In genomic region chr3:193780810-193781472, GRCh38 we compare ENCODE assay signal across 1 cellular context.
TF ChIP-seq lines count a peak whose summit lies in the region.

No MANE protein-coding gene starts in this region.

TF ChIP-seq in HepG2, 621 proteins besides CTCF, POLR2A, EP300 and RAD21 (continued from another document and continues in another):
- no peak for TF ChIP-seq ZBTB33 (CRISPR knock-in tag; IDR thresholded peaks at IDR 0.05)
- TF ChIP-seq NFYC (CRISPR knock-in tag; IDR thresholded peaks at IDR 0.05): no peak
- no peak for TF ChIP-seq ZNF562 (CRISPR knock-in tag; IDR thresholded peaks at IDR 0.05; ENCODE audit: borderline replicate concordance)
- TF ChIP-seq CREM (IDR thresholded peaks at IDR 0.05): no peak
- no peak for TF ChIP-seq CREM (CRISPR knock-in tag; IDR thresholded peaks at IDR 0.05)
- TF ChIP-seq ZNF652 (CRISPR knock-in tag; IDR thresholded peaks at IDR 0.05; ENCODE audit: borderline replicate concordance, low read depth): no peak
- TF ChIP-seq ZBTB3 (CRISPR knock-in tag; IDR thresholded peaks at IDR 0.05; ENCODE audit: borderline replicate concordance, low read depth): no peak
- no peak for TF ChIP-seq ZNF557 (CRISPR knock-in tag; IDR thresholded peaks at IDR 0.05)
- TF ChIP-seq EED (CRISPR knock-in tag; IDR thresholded peaks at IDR 0.05): no peak
- TF ChIP-seq NFIC (IDR thresholded peaks at IDR 0.05; ENCODE audit: low read length): no peak
- TF ChIP-seq YY1 (IDR thresholded peaks at IDR 0.05; ENCODE audit: insufficient read depth, insufficient replicate concordance, low read depth, low read length): peak; percentile 35
- TF ChIP-seq NBN (conservative IDR thresholded peaks at IDR 0.05): no peak
- no peak for TF ChIP-seq CENPX (CRISPR knock-in tag; IDR thresholded peaks at IDR 0.05)
- no peak for TF ChIP-seq SRSF4 (IDR thresholded peaks at IDR 0.05; ENCODE audit: low read depth, low read length, poor library complexity, severe bottlenecking)
- peak; percentile 78 for TF ChIP-seq ZNF629 (CRISPR knock-in tag; conservative IDR thresholded peaks at IDR 0.05)
- no peak for TF ChIP-seq NCOA1 (CRISPR knock-in tag; IDR thresholded peaks at IDR 0.05)
- TF ChIP-seq, protein P1, sequence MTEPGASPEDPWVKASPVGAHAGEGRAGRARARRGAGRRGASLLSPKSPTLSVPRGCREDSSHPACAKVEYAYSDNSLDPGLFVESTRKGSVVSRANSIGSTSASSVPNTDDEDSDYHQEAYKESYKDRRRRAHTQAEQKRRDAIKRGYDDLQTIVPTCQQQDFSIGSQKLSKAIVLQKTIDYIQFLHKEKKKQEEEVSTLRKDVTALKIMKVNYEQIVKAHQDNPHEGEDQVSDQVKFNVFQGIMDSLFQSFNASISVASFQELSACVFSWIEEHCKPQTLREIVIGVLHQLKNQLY (CRISPR knock-in tag; IDR thresholded peaks at IDR 0.05): no peak
- TF ChIP-seq ZNF878 (CRISPR knock-in tag; IDR thresholded peaks at IDR 0.05): no peak
- TF ChIP-seq ZNF33B (CRISPR knock-in tag; IDR thresholded peaks at IDR 0.05): no peak
- TF ChIP-seq FOXP1 (IDR thresholded peaks at IDR 0.05): no peak
- no peak for TF ChIP-seq FOXP1 (CRISPR knock-in tag; IDR thresholded peaks at IDR 0.05)
- TF ChIP-seq MEF2D (CRISPR knock-in tag; IDR thresholded peaks at IDR 0.05): no peak
- TF ChIP-seq, protein P2, sequence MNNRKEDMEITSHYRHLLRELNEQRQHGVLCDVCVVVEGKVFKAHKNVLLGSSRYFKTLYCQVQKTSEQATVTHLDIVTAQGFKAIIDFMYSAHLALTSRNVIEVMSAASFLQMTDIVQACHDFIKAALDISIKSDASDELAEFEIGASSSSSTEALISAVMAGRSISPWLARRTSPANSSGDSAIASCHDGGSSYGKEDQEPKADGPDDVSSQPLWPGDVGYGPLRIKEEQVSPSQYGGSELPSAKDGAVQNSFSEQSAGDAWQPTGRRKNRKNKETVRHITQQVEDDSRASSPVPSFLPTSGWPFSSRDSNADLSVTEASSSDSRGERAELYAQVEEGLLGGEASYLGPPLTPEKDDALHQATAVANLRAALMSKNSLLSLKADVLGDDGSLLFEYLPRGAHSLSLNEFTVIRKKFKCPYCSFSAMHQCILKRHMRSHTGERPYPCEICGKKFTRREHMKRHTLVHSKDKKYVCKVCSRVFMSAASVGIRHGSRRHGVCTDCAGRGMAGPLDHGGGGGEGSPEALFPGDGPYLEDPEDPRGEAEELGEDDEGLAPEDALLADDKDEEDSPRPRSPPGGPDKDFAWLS (CRISPR knock-in tag; IDR thresholded peaks at IDR 0.05; ENCODE audit: borderline replicate concordance): no peak
- peak; percentile 70 for TF ChIP-seq SMC3 (IDR thresholded peaks at IDR 0.05; ENCODE audit: low read length)
- TF ChIP-seq WIZ (CRISPR knock-in tag; IDR thresholded peaks at IDR 0.05): no peak
- TF ChIP-seq PHF8 (CRISPR knock-in tag; IDR thresholded peaks at IDR 0.05): 0 out of 2 replicates have a peak, but pooled peaks have one; percentile 33
- TF ChIP-seq ZNF335 (CRISPR knock-in tag; IDR thresholded peaks at IDR 0.05): 0 out of 2 replicates have a peak, but pooled peaks have one; percentile 26
- TF ChIP-seq NR2F6 (IDR thresholded peaks at IDR 0.05): no peak
- 0 out of 2 replicates have a peak, but pooled peaks have one; percentile 6 for TF ChIP-seq NR2F6 (CRISPR knock-in tag; IDR thresholded peaks at IDR 0.05)
- TF ChIP-seq ZNF775 (CRISPR knock-in tag; IDR thresholded peaks at IDR 0.05; ENCODE audit: borderline replicate concordance): no peak
- 0 out of 2 replicates have a peak, but pooled peaks have one; percentile 11 for TF ChIP-seq BCL6 (CRISPR knock-in tag; IDR thresholded peaks at IDR 0.05)
- TF ChIP-seq HOMEZ (CRISPR knock-in tag; IDR thresholded peaks at IDR 0.05; ENCODE audit: low read depth): no peak
- no peak for TF ChIP-seq ZNF331 (CRISPR knock-in tag; IDR thresholded peaks at IDR 0.05)
- 0 out of 2 replicates have a peak, but pooled peaks have one; percentile 25 for TF ChIP-seq ISL2 (CRISPR knock-in tag; IDR thresholded peaks at IDR 0.05)
- no peak for TF ChIP-seq ZNF350 (CRISPR knock-in tag; IDR thresholded peaks at IDR 0.05; ENCODE audit: borderline replicate concordance, low read depth)
- peak; percentile 54; the same call in 1 of the 2 replicates for TF ChIP-seq ZKSCAN1 (IDR thresholded peaks at IDR 0.05; ENCODE audit: low read length)
- no peak for TF ChIP-seq ELF4 (CRISPR knock-in tag; IDR thresholded peaks at IDR 0.05; ENCODE audit: borderline replicate concordance)
- TF ChIP-seq ZNF282 (IDR thresholded peaks at IDR 0.05; ENCODE audit: partially characterized antibody): no peak
- TF ChIP-seq SP1 (IDR thresholded peaks at IDR 0.05): no peak
- no peak for TF ChIP-seq SP1 (CRISPR knock-in tag; IDR thresholded peaks at IDR 0.05)
- TF ChIP-seq, protein P3, sequence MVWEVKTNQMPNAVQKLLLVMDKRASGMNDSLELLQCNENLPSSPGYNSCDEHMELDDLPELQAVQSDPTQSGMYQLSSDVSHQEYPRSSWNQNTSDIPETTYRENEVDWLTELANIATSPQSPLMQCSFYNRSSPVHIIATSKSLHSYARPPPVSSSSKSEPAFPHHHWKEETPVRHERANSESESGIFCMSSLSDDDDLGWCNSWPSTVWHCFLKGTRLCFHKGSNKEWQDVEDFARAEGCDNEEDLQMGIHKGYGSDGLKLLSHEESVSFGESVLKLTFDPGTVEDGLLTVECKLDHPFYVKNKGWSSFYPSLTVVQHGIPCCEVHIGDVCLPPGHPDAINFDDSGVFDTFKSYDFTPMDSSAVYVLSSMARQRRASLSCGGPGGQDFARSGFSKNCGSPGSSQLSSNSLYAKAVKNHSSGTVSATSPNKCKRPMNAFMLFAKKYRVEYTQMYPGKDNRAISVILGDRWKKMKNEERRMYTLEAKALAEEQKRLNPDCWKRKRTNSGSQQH (CRISPR knock-in tag; IDR thresholded peaks at IDR 0.05; ENCODE audit: low read depth): no peak
- TF ChIP-seq U2AF1 (optimal IDR thresholded peaks at IDR 0.05; ENCODE audit: low read depth, low read length): no peak
- no peak for TF ChIP-seq HMG20B (CRISPR knock-in tag; conservative IDR thresholded peaks at IDR 0.05)
- TF ChIP-seq TRIM22 (IDR thresholded peaks at IDR 0.05): no peak
- TF ChIP-seq, protein P4, sequence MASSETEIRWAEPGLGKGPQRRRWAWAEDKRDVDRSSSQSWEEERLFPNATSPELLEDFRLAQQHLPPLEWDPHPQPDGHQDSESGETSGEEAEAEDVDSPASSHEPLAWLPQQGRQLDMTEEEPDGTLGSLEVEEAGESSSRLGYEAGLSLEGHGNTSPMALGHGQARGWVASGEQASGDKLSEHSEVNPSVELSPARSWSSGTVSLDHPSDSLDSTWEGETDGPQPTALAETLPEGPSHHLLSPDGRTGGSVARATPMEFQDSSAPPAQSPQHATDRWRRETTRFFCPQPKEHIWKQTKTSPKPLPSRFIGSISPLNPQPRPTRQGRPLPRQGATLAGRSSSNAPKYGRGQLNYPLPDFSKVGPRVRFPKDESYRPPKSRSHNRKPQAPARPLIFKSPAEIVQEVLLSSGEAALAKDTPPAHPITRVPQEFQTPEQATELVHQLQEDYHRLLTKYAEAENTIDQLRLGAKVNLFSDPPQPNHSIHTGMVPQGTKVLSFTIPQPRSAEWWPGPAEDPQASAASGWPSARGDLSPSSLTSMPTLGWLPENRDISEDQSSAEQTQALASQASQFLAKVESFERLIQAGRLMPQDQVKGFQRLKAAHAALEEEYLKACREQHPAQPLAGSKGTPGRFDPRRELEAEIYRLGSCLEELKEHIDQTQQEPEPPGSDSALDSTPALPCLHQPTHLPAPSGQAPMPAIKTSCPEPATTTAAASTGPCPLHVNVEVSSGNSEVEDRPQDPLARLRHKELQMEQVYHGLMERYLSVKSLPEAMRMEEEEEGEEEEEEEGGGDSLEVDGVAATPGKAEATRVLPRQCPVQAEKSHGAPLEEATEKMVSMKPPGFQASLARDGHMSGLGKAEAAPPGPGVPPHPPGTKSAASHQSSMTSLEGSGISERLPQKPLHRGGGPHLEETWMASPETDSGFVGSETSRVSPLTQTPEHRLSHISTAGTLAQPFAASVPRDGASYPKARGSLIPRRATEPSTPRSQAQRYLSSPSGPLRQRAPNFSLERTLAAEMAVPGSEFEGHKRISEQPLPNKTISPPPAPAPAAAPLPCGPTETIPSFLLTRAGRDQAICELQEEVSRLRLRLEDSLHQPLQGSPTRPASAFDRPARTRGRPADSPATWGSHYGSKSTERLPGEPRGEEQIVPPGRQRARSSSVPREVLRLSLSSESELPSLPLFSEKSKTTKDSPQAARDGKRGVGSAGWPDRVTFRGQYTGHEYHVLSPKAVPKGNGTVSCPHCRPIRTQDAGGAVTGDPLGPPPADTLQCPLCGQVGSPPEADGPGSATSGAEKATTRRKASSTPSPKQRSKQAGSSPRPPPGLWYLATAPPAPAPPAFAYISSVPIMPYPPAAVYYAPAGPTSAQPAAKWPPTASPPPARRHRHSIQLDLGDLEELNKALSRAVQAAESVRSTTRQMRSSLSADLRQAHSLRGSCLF (CRISPR knock-in tag; IDR thresholded peaks at IDR 0.05; ENCODE audit: borderline replicate concordance): no peak
- TF ChIP-seq MYC (CRISPR knock-in tag; IDR thresholded peaks at IDR 0.05; ENCODE audit: borderline replicate concordance): peak; percentile 24; the same call in 1 of the 2 replicates
- peak; percentile 67 for TF ChIP-seq TEAD3 (CRISPR knock-in tag; optimal IDR thresholded peaks at IDR 0.05; ENCODE audit: borderline replicate concordance)
- TF ChIP-seq ZNF616 (CRISPR knock-in tag; IDR thresholded peaks at IDR 0.05; ENCODE audit: low read depth): no peak
- TF ChIP-seq GATAD1 (CRISPR knock-in tag; IDR thresholded peaks at IDR 0.05): no peak
- TF ChIP-seq, protein P5, sequence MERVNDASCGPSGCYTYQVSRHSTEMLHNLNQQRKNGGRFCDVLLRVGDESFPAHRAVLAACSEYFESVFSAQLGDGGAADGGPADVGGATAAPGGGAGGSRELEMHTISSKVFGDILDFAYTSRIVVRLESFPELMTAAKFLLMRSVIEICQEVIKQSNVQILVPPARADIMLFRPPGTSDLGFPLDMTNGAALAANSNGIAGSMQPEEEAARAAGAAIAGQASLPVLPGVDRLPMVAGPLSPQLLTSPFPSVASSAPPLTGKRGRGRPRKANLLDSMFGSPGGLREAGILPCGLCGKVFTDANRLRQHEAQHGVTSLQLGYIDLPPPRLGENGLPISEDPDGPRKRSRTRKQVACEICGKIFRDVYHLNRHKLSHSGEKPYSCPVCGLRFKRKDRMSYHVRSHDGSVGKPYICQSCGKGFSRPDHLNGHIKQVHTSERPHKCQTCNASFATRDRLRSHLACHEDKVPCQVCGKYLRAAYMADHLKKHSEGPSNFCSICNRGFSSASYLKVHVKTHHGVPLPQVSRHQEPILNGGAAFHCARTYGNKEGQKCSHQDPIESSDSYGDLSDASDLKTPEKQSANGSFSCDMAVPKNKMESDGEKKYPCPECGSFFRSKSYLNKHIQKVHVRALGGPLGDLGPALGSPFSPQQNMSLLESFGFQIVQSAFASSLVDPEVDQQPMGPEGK (CRISPR knock-in tag; IDR thresholded peaks at IDR 0.05): 0 out of 2 replicates have a peak, but pooled peaks have one; percentile 10
- TF ChIP-seq ZFAT (CRISPR knock-in tag; conservative IDR thresholded peaks at IDR 0.05): no peak
- peak; percentile 35; the same call in 1 of the 2 replicates for TF ChIP-seq ZFY (CRISPR knock-in tag; IDR thresholded peaks at IDR 0.05)
- no peak for TF ChIP-seq BATF2 (CRISPR knock-in tag; IDR thresholded peaks at IDR 0.05)
- no peak for TF ChIP-seq GABPA (IDR thresholded peaks at IDR 0.05; ENCODE audit: low read depth, low read length)
- no peak for TF ChIP-seq GABPA (CRISPR knock-in tag; IDR thresholded peaks at IDR 0.05; ENCODE audit: low read depth)
- TF ChIP-seq MYNN (CRISPR knock-in tag; IDR thresholded peaks at IDR 0.05; ENCODE audit: low read depth): no peak
- TF ChIP-seq HOXA3 (CRISPR knock-in tag; IDR thresholded peaks at IDR 0.05): no peak
- TF ChIP-seq MXI1 (IDR thresholded peaks at IDR 0.05; ENCODE audit: borderline replicate concordance, low read depth, low read length): no peak
